Comparison of ENCODE assay signal across 41 cellular contexts in the genomic region with DNA sequence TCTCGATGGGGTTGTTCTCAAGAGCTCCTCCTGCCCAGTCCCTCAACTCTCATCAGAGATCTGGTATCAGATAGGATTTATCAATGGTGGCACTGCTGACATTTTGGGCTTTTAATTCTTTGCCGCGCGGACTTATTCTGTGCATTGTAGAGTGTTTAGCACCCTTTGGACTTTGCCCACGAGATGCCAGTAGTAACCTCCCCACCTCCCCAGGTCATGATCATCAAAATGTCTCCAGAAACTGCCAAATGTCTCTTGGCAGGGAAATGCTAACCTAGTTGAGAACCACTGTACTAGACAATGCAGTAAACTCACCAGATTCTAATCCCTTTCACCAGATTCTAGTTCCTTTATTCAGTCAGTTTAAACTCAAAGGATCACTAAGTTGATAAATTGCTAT. TPM values are rescaled to one million over a fixed set of nuclear protein-coding genes. Genes with fewer than 3 reads are reported as not detected.
DNase-seq lines count a peak whose midpoint lies in the region; ATAC-seq, FAIRE-seq and TF ChIP-seq lines count a peak whose summit lies in the region.
"Had no signal": no experiment of that assay in that cellular context is flagged by ENCODE, and none has a peak within 500 bp of the region (broad histone marks: within the 10 kb centered on the region; RNA-seq: fewer than 3 reads in every experiment).

No MANE protein-coding gene starts in this region.

- FAIRE-seq in HepG2 (lab: Jason Lieb, UNC), result no peak
- FAIRE-seq: A204.1, A549, D721Med had no signal

- H3K27me3 Mint-ChIP-seq in activated CD8-positive, alpha-beta T cell treated with anti-CD3 and anti-CD28 coated beads, Interleukin-2, amount 10 ng/mL, durations not matched to agents 7 days and 5 days (ENCODE audit: low read depth), result no peaks in the 10 kb centered on the region
- no peaks in the 10 kb centered on the region for H3K27me3 Mint-ChIP-seq in activated CD8-positive, alpha-beta T cell treated with anti-CD3 and anti-CD28 coated beads for 36 hours
- H3K27me3 Mint-ChIP-seq in activated CD4-positive, alpha-beta memory T cell treated with anti-CD3 and anti-CD28 coated beads for 36 hours, result no peaks in the 10 kb centered on the region
- H3K27me3 Mint-ChIP-seq: CD4-positive, alpha-beta T cell; CD4-positive, CD25-positive, alpha-beta regulatory T cell; CD8-positive, alpha-beta memory T cell had no signal

- H3K27ac ChIP-seq in right lobe of liver, result no peak overlapping the region
- H3K27ac ChIP-seq in HepG2 (ENCODE audit: extremely low read length, insufficient read depth, low read length), result no peak overlapping the region
- H3K27ac ChIP-seq in 22Rv1, result 0 out of 2 replicates have a peak overlapping the region, but pooled peaks have one; percentile 14
- H3K27ac ChIP-seq in trophoblast cell (ENCODE audit: low read depth, low read length), result no peak overlapping the region
- H3K27ac ChIP-seq: A549; BLaER1; BLaER1 treated with 17β-estradiol and CSF1 and Interleukin-3, amounts not matched to agents 10 nM and 100 nM; C4-2B had no signal

- peaks cover 8% of the 10 kb centered on the region for H3K79me1 ChIP-seq in trophoblast cell (ENCODE audit: low read length)

- H2AK5ac ChIP-seq in trophoblast cell (ENCODE audit: low read length), result no peak overlapping the region

- peaks cover 53% of the 10 kb centered on the region for H3K36me3 Mint-ChIP-seq in activated CD8-positive, alpha-beta T cell treated with anti-CD3 and anti-CD28 coated beads, Interleukin-2, amount 10 ng/mL, durations not matched to agents 7 days and 5 days (ENCODE audit: low read depth)
- peaks cover 22% of the 10 kb centered on the region for H3K36me3 Mint-ChIP-seq in activated CD8-positive, alpha-beta T cell treated with anti-CD3 and anti-CD28 coated beads for 36 hours (ENCODE audit: low read depth)
- peaks cover 57% of the 10 kb centered on the region for H3K36me3 Mint-ChIP-seq in activated CD4-positive, alpha-beta memory T cell treated with anti-CD3 and anti-CD28 coated beads for 36 hours
- H3K36me3 Mint-ChIP-seq: CD8-positive, alpha-beta T cell had no signal

- H3K4me1 ChIP-seq in right lobe of liver (peaks cover 0 to 11% (median 0%) of the 10 kb centered on the region in 4 donors), HepG2 (ENCODE audit: insufficient read depth, low read length) (peaks cover 12% of the 10 kb centered on the region), trophoblast cell (ENCODE audit: control insufficient read depth in 1 of 2, insufficient read depth in 2 of 2, low read length in 2 of 2) (peaks cover 12% of the 10 kb centered on the region in 2 experiments)
- H3K4me1 ChIP-seq: BE2C; BLaER1 treated with 17β-estradiol and CSF1 and Interleukin-3, amounts not matched to agents 10 nM and 100 nM had no signal

- no peak overlapping the region for H2BK12ac ChIP-seq in trophoblast cell (ENCODE audit: low read length)

- H3K27me3 ChIP-seq in right lobe of liver (no peaks in the 10 kb centered on the region), HepG2 (ENCODE audit: control insufficient read depth in 1 of 2, insufficient read depth in 2 of 2, low read length in 2 of 2) (no peaks in the 10 kb centered on the region), trophoblast cell (ENCODE audit: insufficient read depth, low read length) (no peaks in the 10 kb centered on the region)
- H3K27me3 ChIP-seq: BE2C; BLaER1; BLaER1 treated with 17β-estradiol and CSF1 and Interleukin-3, amounts not matched to agents 10 nM and 100 nM had no signal

- H2AFZ ChIP-seq in HepG2 (ENCODE audit: low read length), result no peak overlapping the region
- H2AFZ ChIP-seq in trophoblast cell (ENCODE audit: insufficient read depth, low read length, poor library complexity), result no peak overlapping the region

- no peak overlapping the region for H2BK5ac ChIP-seq in trophoblast cell (ENCODE audit: low read depth, low read length, poor library complexity)

- no peak overlapping the region for H3K23ac ChIP-seq in trophoblast cell (ENCODE audit: low read length)

- intact Hi-C loops in activated CD8-positive, alpha-beta T cell treated with anti-CD3 and anti-CD28 coated beads for 36 hours (cut with micrococcal nuclease), result no loop called here
- intact Hi-C loops in right lobe of liver (cut with DNase I) (no loop called here), HepG2 (cut with micrococcal nuclease; ENCODE audit: unreplicated experiment) (no loop called here)
- intact Hi-C loops in activated CD4-positive, alpha-beta memory T cell treated with anti-CD3 and anti-CD28 coated beads for 36 hours (cut with micrococcal nuclease), result no loop called here

- TF ChIP-seq CTCF in activated CD8-positive, alpha-beta T cell treated with anti-CD3 and anti-CD28 coated beads for 36 hours (IDR thresholded peaks at IDR 0.05), result no peak
- TF ChIP-seq CTCF in right lobe of liver (IDR thresholded peaks at IDR 0.05), result no peak
- TF ChIP-seq CTCF in HepG2 (CRISPR knock-in tag; IDR thresholded peaks at IDR 0.05), result no peak
- no peak for TF ChIP-seq CTCF in 22Rv1 (IDR thresholded peaks at IDR 0.05)

- DNase-seq in activated CD8-positive, alpha-beta T cell treated with anti-CD3 and anti-CD28 coated beads, Interleukin-2, amount 10 ng/mL, durations not matched to agents 7 days and 5 days, result no peak
- no peak for DNase-seq in activated CD8-positive, alpha-beta T cell treated with anti-CD3 and anti-CD28 coated beads for 36 hours
- DNase-seq in right lobe of liver (no peak), HepG2 (ENCODE audit: low spot score) (no peak), left lobe of liver (ENCODE audit: low spot score) (no peak), trophoblast cell (no peak)
- no peak for DNase-seq in activated CD4-positive, alpha-beta memory T cell treated with anti-CD3 and anti-CD28 coated beads for 36 hours
- DNase-seq: 8988T; ACHN; AML-193; BE2C; C1 segment of cervical spinal cord; Caco-2; Calu3; CD4-positive, alpha-beta memory T cell; CD4-positive, alpha-beta T cell; CD4-positive, CD25-positive, alpha-beta regulatory T cell; CD8-positive, alpha-beta memory T cell; CD8-positive, alpha-beta T cell; COR-L47; DMS 273 treated with DMSO at 0.1 percent for 48 hours; DMS153; DMS53; DMS79; DMS79 treated with DMSO at 0.1 percent for 48 hours; DND-41; EL had no signal

- no peak for ATAC-seq in activated CD8-positive, alpha-beta T cell treated with anti-CD3 and anti-CD28 coated beads, Interleukin-2, amount 10 ng/mL, durations not matched to agents 7 days and 5 days
- ATAC-seq in activated CD8-positive, alpha-beta T cell treated with anti-CD3 and anti-CD28 coated beads for 36 hours, result no peak
- ATAC-seq in right lobe of liver (peak; percentile 32 to 63 (median 53)), HepG2 (no peak), left lobe of liver (peak; percentile 68)
- ATAC-seq: A549; CD8-positive, alpha-beta T cell had no signal

- WGBS in right lobe of liver (ENCODE audit: insufficient coverage, low coverage, low lambda C conversion rate, missing lambda C conversion rate), result 52% methylated on average over 4 of the region's 5 CpGs
- 88% methylated on average over 5 of the region's 5 CpGs for WGBS in HepG2 (ENCODE audit: low lambda C conversion rate)
- no CpG with 5 or more reads among the region's 5 CpGs for WGBS in trophoblast cell (ENCODE audit: extremely low coverage, insufficient coverage, insufficient read length)

- no peaks in the 10 kb centered on the region for H3K79me2 ChIP-seq in HepG2 (ENCODE audit: insufficient read depth, low read length)
- peaks cover 2% of the 10 kb centered on the region for H3K79me2 ChIP-seq in trophoblast cell (ENCODE audit: control insufficient read depth, insufficient read depth, low read length, poor library complexity)

- H3K18ac ChIP-seq in trophoblast cell (ENCODE audit: low read length), result no peak overlapping the region

- H3K9me3 ChIP-seq in right lobe of liver (no peaks in the 10 kb centered on the region), HepG2 (ENCODE audit: low read length) (no peaks in the 10 kb centered on the region), trophoblast cell (ENCODE audit: insufficient read depth, low read depth, low read length) (no peaks in the 10 kb centered on the region)
- H3K9me3 ChIP-seq: BE2C, Caco-2 had no signal

- no peaks in the 10 kb centered on the region for H3K9me3 Mint-ChIP-seq in activated CD8-positive, alpha-beta T cell treated with anti-CD3 and anti-CD28 coated beads, Interleukin-2, amount 10 ng/mL, durations not matched to agents 7 days and 5 days (ENCODE audit: insufficient read depth)
- peaks cover 1% of the 10 kb centered on the region for H3K9me3 Mint-ChIP-seq in activated CD8-positive, alpha-beta T cell treated with anti-CD3 and anti-CD28 coated beads for 36 hours
- H3K9me3 Mint-ChIP-seq in activated CD4-positive, alpha-beta memory T cell treated with anti-CD3 and anti-CD28 coated beads for 36 hours, result peaks cover under 1% of the 10 kb centered on the region
- H3K9me3 Mint-ChIP-seq: CD8-positive, alpha-beta T cell had no signal

- H3K36me3 ChIP-seq in right lobe of liver (peaks cover 0 to 84% (median 25%) of the 10 kb centered on the region in 4 donors), HepG2 (replicated peaks in 1 of 2; ENCODE audit: control insufficient read depth in 1 of 2, insufficient read depth in 2 of 2, low read length in 2 of 2) (peaks cover 7 to 37% of the 10 kb centered on the region in 2 experiments; a peak in 4 of 5 replicates), trophoblast cell (ENCODE audit: control insufficient read depth in 1 of 2, insufficient read depth in 2 of 2, low read length in 2 of 2) (no peaks in the 10 kb centered on the region)
- H3K36me3 ChIP-seq: BE2C had no signal

- no peak overlapping the region for H2BK120ac ChIP-seq in trophoblast cell (ENCODE audit: insufficient read depth, low read length, poor library complexity)

- peak overlapping the region; percentile 23 for H3K27ac Mint-ChIP-seq in activated CD8-positive, alpha-beta T cell treated with anti-CD3 and anti-CD28 coated beads, Interleukin-2, amount 10 ng/mL, durations not matched to agents 7 days and 5 days
- H3K27ac Mint-ChIP-seq in activated CD8-positive, alpha-beta T cell treated with anti-CD3 and anti-CD28 coated beads for 36 hours, result no peak overlapping the region
- H3K27ac Mint-ChIP-seq in activated CD4-positive, alpha-beta memory T cell treated with anti-CD3 and anti-CD28 coated beads for 36 hours, result no peak overlapping the region
- H3K27ac Mint-ChIP-seq: B cell; CD14-positive monocyte; CD4-positive, alpha-beta memory T cell; CD4-positive, alpha-beta T cell; CD4-positive, CD25-positive, alpha-beta regulatory T cell; CD8-positive, alpha-beta memory T cell; CD8-positive, alpha-beta T cell had no signal

- H3K4ac ChIP-seq in trophoblast cell (ENCODE audit: low read depth, low read length), result no peak overlapping the region

- H3K4me3 ChIP-seq in right lobe of liver, result no peak overlapping the region
- H3K4me3 ChIP-seq in HepG2 (replicated peaks in 1 of 3; ENCODE audit: insufficient read depth in 1 of 3, low read depth in 2 of 3, low read length in 3 of 3), result no peak overlapping the region
- no peak overlapping the region for H3K4me3 ChIP-seq in trophoblast cell (ENCODE audit: low read depth, low read length)
- H3K4me3 ChIP-seq: A549; BLaER1; BLaER1 treated with 17β-estradiol and CSF1 and Interleukin-3, amounts not matched to agents 10 nM and 100 nM had no signal

- in situ Hi-C loops in HepG2 (cut with HindIII; ENCODE audit: extremely low pct_ligation_motif_present, low pct_unique_long_range_greater_than_20kb), result no loop called here

- CTCF ChIA-PET in activated CD8-positive, alpha-beta T cell treated with anti-CD3 and anti-CD28 coated beads, Interleukin-2, amount 10 ng/mL, durations not matched to agents 7 days and 5 days (lab: Charles Lee), result no interaction called here
- CTCF ChIA-PET in activated CD8-positive, alpha-beta T cell treated with anti-CD3 and anti-CD28 coated beads for 36 hours (lab: Charles Lee), result no interaction called here
- CTCF ChIA-PET in HepG2 (lab: Yijun Ruan, JAX; ENCODE audit: low intra/inter-chr PET ratio, low total read pairs), result no interaction called here
- CTCF ChIA-PET in activated CD4-positive, alpha-beta memory T cell treated with anti-CD3 and anti-CD28 coated beads for 36 hours (lab: Charles Lee), result no interaction called here

- TF ChIP-seq EP300 in HepG2 (IDR thresholded peaks at IDR 0.05; ENCODE audit: low read depth in 2 of 2, low read length in 2 of 2) (no peak), HepG2 (CRISPR knock-in tag; IDR thresholded peaks at IDR 0.05; ENCODE audit: borderline replicate concordance) (no peak)

- no peaks in the 10 kb centered on the region for H4K20me1 ChIP-seq in HepG2 (ENCODE audit: insufficient read depth, low read length)
- H4K20me1 ChIP-seq: BLaER1; BLaER1 treated with 17β-estradiol and CSF1 and Interleukin-3, amounts not matched to agents 10 nM and 100 nM had no signal

- no peak overlapping the region for H3K4me3 Mint-ChIP-seq in activated CD8-positive, alpha-beta T cell treated with anti-CD3 and anti-CD28 coated beads, Interleukin-2, amount 10 ng/mL, durations not matched to agents 7 days and 5 days
- H3K4me3 Mint-ChIP-seq in activated CD8-positive, alpha-beta T cell treated with anti-CD3 and anti-CD28 coated beads for 36 hours, result no peak overlapping the region
- H3K4me3 Mint-ChIP-seq in activated CD4-positive, alpha-beta memory T cell treated with anti-CD3 and anti-CD28 coated beads for 36 hours, result no peak overlapping the region
- H3K4me3 Mint-ChIP-seq: B cell; CD14-positive monocyte; CD4-positive, alpha-beta memory T cell; CD4-positive, alpha-beta T cell; CD4-positive, CD25-positive, alpha-beta regulatory T cell; CD8-positive, alpha-beta memory T cell; CD8-positive, alpha-beta T cell had no signal

- no peak overlapping the region for H4K91ac ChIP-seq in trophoblast cell (ENCODE audit: low read depth, low read length)

- H3K9ac ChIP-seq in HepG2 (ENCODE audit: insufficient read depth, low read depth, low read length) (no peak overlapping the region), trophoblast cell (ENCODE audit: low read length) (no peak overlapping the region)
- H3K9ac ChIP-seq: BLaER1; BLaER1 treated with 17β-estradiol and CSF1 and Interleukin-3, amounts not matched to agents 10 nM and 100 nM had no signal

- no peak for TF ChIP-seq POLR2A in right lobe of liver (IDR thresholded peaks at IDR 0.05)
- no peak for TF ChIP-seq POLR2A in HepG2 (IDR thresholded peaks at IDR 0.05; ENCODE audit: insufficient read depth in 1 of 2, low read depth in 2 of 2, low read length in 2 of 2)

- TF ChIP-seq RAD21 in HepG2 (CRISPR knock-in tag; IDR thresholded peaks at IDR 0.05), result no peak

- H3K4me2 ChIP-seq in HepG2 (ENCODE audit: low read depth, low read length), result no peak overlapping the region
- H3K4me2 ChIP-seq in trophoblast cell (ENCODE audit: low read length), result no peak overlapping the region
- H3K4me2 ChIP-seq: A549; BLaER1; BLaER1 treated with 17β-estradiol and CSF1 and Interleukin-3, amounts not matched to agents 10 nM and 100 nM had no signal

- BruUV-seq in HepG2 (replicated peaks; lab: Mats Ljungman, UMichigan), result no TSS peak

- H4K8ac ChIP-seq in trophoblast cell (ENCODE audit: low read depth, low read length), result no peak overlapping the region

- H3K4me1 Mint-ChIP-seq in activated CD8-positive, alpha-beta T cell treated with anti-CD3 and anti-CD28 coated beads, Interleukin-2, amount 10 ng/mL, durations not matched to agents 7 days and 5 days (ENCODE audit: low read depth), result peaks cover 3% of the 10 kb centered on the region
- no peaks in the 10 kb centered on the region for H3K4me1 Mint-ChIP-seq in activated CD8-positive, alpha-beta T cell treated with anti-CD3 and anti-CD28 coated beads for 36 hours (ENCODE audit: low read depth)
- H3K4me1 Mint-ChIP-seq in activated CD4-positive, alpha-beta memory T cell treated with anti-CD3 and anti-CD28 coated beads for 36 hours (ENCODE audit: low read depth), result no peaks in the 10 kb centered on the region
- H3K4me1 Mint-ChIP-seq: B cell; CD14-positive monocyte; CD4-positive, alpha-beta memory T cell; CD4-positive, CD25-positive, alpha-beta regulatory T cell; CD8-positive, alpha-beta memory T cell had no signal

- no peak overlapping the region for H3K14ac ChIP-seq in trophoblast cell (ENCODE audit: low read length)

- POLR2A ChIA-PET in activated CD8-positive, alpha-beta T cell treated with anti-CD3 and anti-CD28 coated beads, Interleukin-2, amount 10 ng/mL, durations not matched to agents 7 days and 5 days (lab: Charles Lee), result no interaction called here
- POLR2A ChIA-PET in activated CD8-positive, alpha-beta T cell treated with anti-CD3 and anti-CD28 coated beads for 36 hours (lab: Charles Lee), result no interaction called here
- POLR2A ChIA-PET in HepG2 (lab: Yijun Ruan, JAX), result no interaction called here
- POLR2A ChIA-PET in activated CD4-positive, alpha-beta memory T cell treated with anti-CD3 and anti-CD28 coated beads for 36 hours (lab: Charles Lee), result no interaction called here

- no peak overlapping the region for H4K12ac ChIP-seq in trophoblast cell (ENCODE audit: low read depth, low read length)

RNA-seq across cellular contexts. Expression of a gene that starts 24.0 kb away (rescaled TPM):
- 10 to 100 TPM; 11.6 to 12.5 TPM for total RNA-seq in activated CD8-positive, alpha-beta T cell treated with anti-CD3 and anti-CD28 coated beads, Interleukin-2, amount 10 ng/mL, durations not matched to agents 7 days and 5 days
- 1 to 10 TPM; 9.8 to 9.9 TPM for total RNA-seq in activated CD8-positive, alpha-beta T cell treated with anti-CD3 and anti-CD28 coated beads for 36 hours
- total RNA-seq in right lobe of liver, result 100 to 1,000 TPM in 5 of 6 experiments, 10 to 100 TPM in 1; 76.8 to 366 (median 172) TPM
- total RNA-seq in HepG2 (2016; rRNA removed; fragmentation: Illumina TruSeq; extraction: Trizol), result 12.3 and 23.4 TPM in 2 replicates
- 3.2 TPM in 2 replicates for total RNA-seq in HepG2 (2016; cell fraction: cytosol; rRNA removed; fragmentation: Illumina TruSeq; extraction: Trizol; ENCODE audit: low read depth)
- total RNA-seq in HepG2 (2016; cell fraction: insoluble cytoplasmic fraction; rRNA removed; fragmentation: Illumina TruSeq; extraction: Trizol), result 12.5 and 24.4 TPM in 2 replicates
- total RNA-seq in HepG2 (2016; cell fraction: membrane; rRNA removed; fragmentation: Illumina TruSeq; extraction: Trizol), result 5.0 and 6.4 TPM in 2 replicates
- total RNA-seq in HepG2 (2016; cell fraction: nucleus; rRNA removed; fragmentation: Illumina TruSeq; extraction: Trizol), result 19.3 and 23.5 TPM in 2 replicates
- 14.6 and 16.0 TPM in 2 replicates for polyA plus RNA-seq in HepG2 (2011; rRNA removed)
- polyA plus RNA-seq in HepG2 (2011; cell fraction: cytosol; rRNA removed), result 10.0 and 13.4 TPM in 2 replicates
- 7.6 and 8.6 TPM in 2 replicates for polyA plus RNA-seq in HepG2 (2011; cell fraction: nucleus; rRNA removed)
- polyA plus RNA-seq in HepG2 (2012), result 25.5 and 34.1 TPM in 2 replicates
- 2.2 and 2.8 TPM in 2 replicates for polyA plus RNA-seq in HepG2 (2016; cell fraction: cytosol; fragmentation: Illumina TruSeq; extraction: Trizol; ENCODE audit: low read depth)
- polyA plus RNA-seq in HepG2 (2016; cell fraction: insoluble cytoplasmic fraction; fragmentation: Illumina TruSeq; extraction: Trizol; ENCODE audit: low read depth), result 10.7 and 11.3 TPM in 2 replicates
- polyA plus RNA-seq in HepG2 (2016; cell fraction: membrane; fragmentation: Illumina TruSeq; extraction: Trizol; ENCODE audit: low read depth), result 3.3 and 3.4 TPM in 2 replicates
- 24.6 and 25.7 TPM in 2 replicates for polyA plus RNA-seq in HepG2 (2016; cell fraction: nucleus; fragmentation: Illumina TruSeq; extraction: Trizol; ENCODE audit: insufficient read depth, low read depth)
- polyA minus RNA-seq in HepG2 (2011; rRNA and poly(A)+ RNA removed; ENCODE audit: low replicate concordance), result 33.1 and 391 TPM in 2 replicates
- polyA minus RNA-seq in HepG2 (2011; cell fraction: cytosol; rRNA and poly(A)+ RNA removed), result 18.9 and 21.0 TPM in 2 replicates
- polyA minus RNA-seq in HepG2 (2011; cell fraction: nucleus; rRNA and poly(A)+ RNA removed), result 14.8 and 15.7 TPM in 2 replicates
- 153 TPM for total RNA-seq in left lobe of liver
- total RNA-seq in activated CD4-positive, alpha-beta memory T cell treated with anti-CD3 and anti-CD28 coated beads for 36 hours, result 10 to 100 TPM; 22.5 to 24.3 TPM
- polyA plus RNA-seq in trophoblast cell (2013), result 36.3 and 37.0 TPM in 2 replicates
- total RNA-seq: A172 had no signal

RNA-seq across cellular contexts. Expression of a gene that starts 59.5 kb away (rescaled TPM):
- under 1 TPM in 1 of 2 experiments, not detected in 1; 0.13 TPM for total RNA-seq in activated CD8-positive, alpha-beta T cell treated with anti-CD3 and anti-CD28 coated beads, Interleukin-2, amount 10 ng/mL, durations not matched to agents 7 days and 5 days
- total RNA-seq in activated CD8-positive, alpha-beta T cell treated with anti-CD3 and anti-CD28 coated beads for 36 hours, result not detected
- total RNA-seq in right lobe of liver, result under 1 TPM in 3 of 6 experiments, not detected in 3; 0.26 to 0.47 (median 0.34) TPM
- total RNA-seq in HepG2 (2016; rRNA removed; fragmentation: Illumina TruSeq; extraction: Trizol), result not detected in 2 replicates
- not detected in 2 replicates for total RNA-seq in HepG2 (2016; cell fraction: cytosol; rRNA removed; fragmentation: Illumina TruSeq; extraction: Trizol; ENCODE audit: low read depth)
- total RNA-seq in HepG2 (2016; cell fraction: insoluble cytoplasmic fraction; rRNA removed; fragmentation: Illumina TruSeq; extraction: Trizol), result not detected in 2 replicates
- not detected in 2 replicates for total RNA-seq in HepG2 (2016; cell fraction: membrane; rRNA removed; fragmentation: Illumina TruSeq; extraction: Trizol)
- total RNA-seq in HepG2 (2016; cell fraction: nucleus; rRNA removed; fragmentation: Illumina TruSeq; extraction: Trizol), result not detected in 2 replicates
- not detected in 2 replicates for polyA plus RNA-seq in HepG2 (2011; rRNA removed)
- polyA plus RNA-seq in HepG2 (2011; cell fraction: cytosol; rRNA removed), result not detected in 2 replicates
- polyA plus RNA-seq in HepG2 (2011; cell fraction: nucleus; rRNA removed), result 0.19 TPM in 1 of 2 replicates, not detected in the other
- polyA plus RNA-seq in HepG2 (2012), result not detected in 2 replicates
- polyA plus RNA-seq in HepG2 (2016; cell fraction: cytosol; fragmentation: Illumina TruSeq; extraction: Trizol; ENCODE audit: low read depth), result not detected in 2 replicates
- not detected in 2 replicates for polyA plus RNA-seq in HepG2 (2016; cell fraction: insoluble cytoplasmic fraction; fragmentation: Illumina TruSeq; extraction: Trizol; ENCODE audit: low read depth)
- not detected in 2 replicates for polyA plus RNA-seq in HepG2 (2016; cell fraction: membrane; fragmentation: Illumina TruSeq; extraction: Trizol; ENCODE audit: low read depth)
- not detected in 2 replicates for polyA plus RNA-seq in HepG2 (2016; cell fraction: nucleus; fragmentation: Illumina TruSeq; extraction: Trizol; ENCODE audit: insufficient read depth, low read depth)
- polyA minus RNA-seq in HepG2 (2011; rRNA and poly(A)+ RNA removed; ENCODE audit: low replicate concordance), result 1.1 TPM in 1 of 2 replicates, not detected in the other
- not detected in 2 replicates for polyA minus RNA-seq in HepG2 (2011; cell fraction: cytosol; rRNA and poly(A)+ RNA removed)
- polyA minus RNA-seq in HepG2 (2011; cell fraction: nucleus; rRNA and poly(A)+ RNA removed), result not detected in 2 replicates
- 0.23 TPM for total RNA-seq in left lobe of liver
- under 1 TPM; 0.55 to 0.87 TPM for total RNA-seq in activated CD4-positive, alpha-beta memory T cell treated with anti-CD3 and anti-CD28 coated beads for 36 hours
- 0.03 TPM in 1 of 2 replicates, not detected in the other for polyA plus RNA-seq in trophoblast cell (2013)
- total RNA-seq: A673; B cell; Caco-2; Calu3; CD4-positive, alpha-beta memory T cell; CD8-positive, alpha-beta T cell; Daoy had no signal
- polyA plus RNA-seq: AG04450; BJ; CD4-positive, CD25-positive, alpha-beta regulatory T cell; CD8-positive, alpha-beta memory T cell had no signal

Comparison
In these comparisons a context has a peak if more than half of its experiments do, and no peak if none do; other contexts are left out.
1. ATAC-seq: peak in right lobe of liver (4 of 4) and left lobe of liver (single experiment); none in activated CD8-positive, alpha-beta T cell treated with anti-CD3 and anti-CD28 coated beads, Interleukin-2, amount 10 ng/mL, durations not matched to agents 7 days and 5 days (single experiment), activated CD8-positive, alpha-beta T cell treated with anti-CD3 and anti-CD28 coated beads for 36 hours (single experiment) and HepG2 (single experiment).